25 cellular contexts compared by ENCODE assay signal in the genomic region with DNA sequence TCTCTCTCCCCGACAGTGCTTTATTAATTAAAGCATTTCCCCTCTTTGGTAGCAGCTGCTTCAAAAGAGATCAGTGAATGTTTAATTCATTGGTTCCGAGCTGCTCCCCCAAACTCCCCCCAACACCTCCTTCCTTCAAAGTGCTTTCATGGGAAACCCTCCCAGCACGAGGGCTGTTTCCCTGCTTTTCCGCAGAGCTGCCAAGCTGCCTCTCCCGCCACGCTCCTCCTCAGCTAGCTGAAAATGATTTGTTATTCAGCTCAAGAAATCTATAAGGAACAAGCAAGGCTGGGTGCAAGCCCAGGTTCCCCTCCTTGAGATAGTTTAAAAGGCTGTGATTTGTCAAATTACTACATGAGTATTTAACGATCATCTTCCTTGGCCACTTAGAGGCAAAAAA. TPM values are rescaled to one million over a fixed set of nuclear protein-coding genes. Genes with fewer than 3 reads are reported as not detected.
A peak's percentile ranks its signal among the peaks of the same experiment; 100 is the strongest.
DNase-seq lines count a peak whose midpoint lies in the region; ATAC-seq and TF ChIP-seq lines count a peak whose summit lies in the region.
"Had no signal": no experiment of that assay in that cellular context is flagged by ENCODE, and none has a peak within 500 bp of the region (broad histone marks: within the 10 kb centered on the region; RNA-seq: fewer than 3 reads in every experiment).

No MANE protein-coding gene starts in this region.

- no peak for ATAC-seq in SK-N-SH treated with all-trans-retinoic acid at 6 μM for 48 hours
- ATAC-seq: GM12878 had no signal

- H3K79me2 ChIP-seq in neural progenitor cell (ENCODE audit: low read depth), result no peaks in the 10 kb centered on the region

- H2AFZ ChIP-seq in neural progenitor cell (replicated peaks), result no peak overlapping the region

- no peak overlapping the region for H3K27ac ChIP-seq in neural progenitor cell
- H3K27ac ChIP-seq: BLaER1 had no signal

- no peak overlapping the region for H3K4me3 Mint-ChIP-seq in neural progenitor cell
- H3K4me3 Mint-ChIP-seq: CD14-positive monocyte; CD4-positive, alpha-beta memory T cell; CD4-positive, CD25-positive, alpha-beta regulatory T cell; CD8-positive, alpha-beta memory T cell had no signal

- no peak for TF ChIP-seq CTCF in neural progenitor cell (IDR thresholded peaks at IDR 0.05)

- DNase-seq in head of caudate nucleus, result peak in 25 of 42 donors; percentile 25 to 67 (median 46)
- DNase-seq in neural progenitor cell (ENCODE audit: low spot score), result no peak
- peak; percentile 50 for DNase-seq in retina
- no peak for DNase-seq in activated naive CD4-positive, alpha-beta T cell treated with Interleukin-2 at 50 U/mL for 16 hours
- no peak for DNase-seq in stimulated activated CD4-positive, alpha-beta T cell treated with anti-CD3 and anti-CD28 coated beads, Interleukin-2, amount 100 ng/mL, for 24 hours
- DNase-seq: 8988T; ACHN; BE2C; C1 segment of cervical spinal cord; CD4-positive, alpha-beta memory T cell; CD4-positive, CD25-positive, alpha-beta regulatory T cell; CD8-positive, alpha-beta memory T cell; COR-L47; DMS 273 treated with DMSO at 0.1 percent for 48 hours; DMS153; DMS53; DMS79; DND-41; EL; GDM1 had no signal

- H3K4me1 Mint-ChIP-seq in neural progenitor cell, result peaks cover 34% of the 10 kb centered on the region
- H3K4me1 Mint-ChIP-seq: CD14-positive monocyte had no signal

- peak overlapping the region; percentile 25 for H3K27ac Mint-ChIP-seq in neural progenitor cell
- H3K27ac Mint-ChIP-seq: CD14-positive monocyte; CD4-positive, alpha-beta memory T cell; CD8-positive, alpha-beta memory T cell had no signal

- no peaks in the 10 kb centered on the region for H3K36me3 Mint-ChIP-seq in neural progenitor cell
- H3K36me3 Mint-ChIP-seq: CD14-positive monocyte; CD4-positive, alpha-beta memory T cell; CD4-positive, CD25-positive, alpha-beta regulatory T cell; CD8-positive, alpha-beta memory T cell had no signal

- H3K27me3 ChIP-seq in neural progenitor cell, result no peaks in the 10 kb centered on the region
- H3K27me3 ChIP-seq: BE2C, BLaER1 had no signal

- peaks cover 3% of the 10 kb centered on the region for H3K27me3 Mint-ChIP-seq in neural progenitor cell (ENCODE audit: insufficient read depth, low read depth)

- H3K9ac ChIP-seq in neural progenitor cell, result no peak overlapping the region
- H3K9ac ChIP-seq: BLaER1 had no signal

- no peaks in the 10 kb centered on the region for H3K9me3 ChIP-seq in neural progenitor cell (ENCODE audit: low read depth)
- H3K9me3 ChIP-seq: BE2C, BLaER1 had no signal

- H3K9me3 Mint-ChIP-seq in neural progenitor cell, result no peaks in the 10 kb centered on the region
- H3K9me3 Mint-ChIP-seq: CD4-positive, alpha-beta memory T cell; CD8-positive, alpha-beta memory T cell had no signal

- no peaks in the 10 kb centered on the region for H3K36me3 ChIP-seq in neural progenitor cell
- H3K36me3 ChIP-seq: BE2C, BLaER1 had no signal

- H3K4me1 ChIP-seq in neural progenitor cell, result no peaks in the 10 kb centered on the region
- H3K4me1 ChIP-seq: BE2C had no signal

- no peaks in the 10 kb centered on the region for H4K20me1 ChIP-seq in neural progenitor cell (ENCODE audit: low read depth)
- H4K20me1 ChIP-seq: BLaER1 had no signal

- H3K4me3 ChIP-seq in neural progenitor cell, result no peak overlapping the region
- H3K4me3 ChIP-seq: BLaER1, GM12878 had no signal

- intact Hi-C loops in head of caudate nucleus (cut with DNase I), result no loop called here

- no peaks in the 10 kb centered on the region for H3F3A ChIP-seq in neural progenitor cell (ENCODE audit: low read depth)

- H3K4me2 ChIP-seq in neural progenitor cell, result no peak overlapping the region
- H3K4me2 ChIP-seq: BLaER1 had no signal

TF ChIP-seq in SK-N-SH treated with all-trans-retinoic acid at 6 μM for 48 hours, 23 proteins besides CTCF, POLR2A, EP300 and RAD21:
- TF ChIP-seq CSDC2 (CRISPR knock-in tag; IDR thresholded peaks at IDR 0.05) (no peak), ARNTL (CRISPR knock-in tag; IDR thresholded peaks at IDR 0.05; ENCODE audit: borderline replicate concordance, low read depth) (no peak), ZNF70 (CRISPR knock-in tag; IDR thresholded peaks at IDR 0.05) (no peak), RARB (CRISPR knock-in tag; IDR thresholded peaks at IDR 0.05) (no peak), ZFP30 (CRISPR knock-in tag; IDR thresholded peaks at IDR 0.05) (no peak), ISL1 (CRISPR knock-in tag; IDR thresholded peaks at IDR 0.05) (no peak), SNAI2 (CRISPR knock-in tag; IDR thresholded peaks at IDR 0.05) (no peak), TCF4 (CRISPR knock-in tag; IDR thresholded peaks at IDR 0.05; ENCODE audit: borderline replicate concordance) (no peak), ZC3H10 (CRISPR knock-in tag; IDR thresholded peaks at IDR 0.05) (no peak), GLIS3 (CRISPR knock-in tag; IDR thresholded peaks at IDR 0.05) (no peak), PPARA (CRISPR knock-in tag; IDR thresholded peaks at IDR 0.05; ENCODE audit: borderline replicate concordance) (no peak), ESRRG (CRISPR knock-in tag; IDR thresholded peaks at IDR 0.05) (no peak), ZNF565 (CRISPR knock-in tag; conservative IDR thresholded peaks at IDR 0.05; ENCODE audit: low read depth) (no peak)
- TF ChIP-seq, protein P1, sequence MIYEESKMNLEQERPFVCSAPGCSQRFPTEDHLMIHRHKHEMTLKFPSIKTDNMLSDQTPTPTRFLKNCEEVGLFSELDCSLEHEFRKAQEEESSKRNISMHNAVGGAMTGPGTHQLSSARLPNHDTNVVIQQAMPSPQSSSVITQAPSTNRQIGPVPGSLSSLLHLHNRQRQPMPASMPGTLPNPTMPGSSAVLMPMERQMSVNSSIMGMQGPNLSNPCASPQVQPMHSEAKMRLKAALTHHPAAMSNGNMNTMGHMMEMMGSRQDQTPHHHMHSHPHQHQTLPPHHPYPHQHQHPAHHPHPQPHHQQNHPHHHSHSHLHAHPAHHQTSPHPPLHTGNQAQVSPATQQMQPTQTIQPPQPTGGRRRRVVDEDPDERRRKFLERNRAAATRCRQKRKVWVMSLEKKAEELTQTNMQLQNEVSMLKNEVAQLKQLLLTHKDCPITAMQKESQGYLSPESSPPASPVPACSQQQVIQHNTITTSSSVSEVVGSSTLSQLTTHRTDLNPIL (CRISPR knock-in tag; IDR thresholded peaks at IDR 0.05; ENCODE audit: low read depth), result no peak
- TF ChIP-seq, protein P2, sequence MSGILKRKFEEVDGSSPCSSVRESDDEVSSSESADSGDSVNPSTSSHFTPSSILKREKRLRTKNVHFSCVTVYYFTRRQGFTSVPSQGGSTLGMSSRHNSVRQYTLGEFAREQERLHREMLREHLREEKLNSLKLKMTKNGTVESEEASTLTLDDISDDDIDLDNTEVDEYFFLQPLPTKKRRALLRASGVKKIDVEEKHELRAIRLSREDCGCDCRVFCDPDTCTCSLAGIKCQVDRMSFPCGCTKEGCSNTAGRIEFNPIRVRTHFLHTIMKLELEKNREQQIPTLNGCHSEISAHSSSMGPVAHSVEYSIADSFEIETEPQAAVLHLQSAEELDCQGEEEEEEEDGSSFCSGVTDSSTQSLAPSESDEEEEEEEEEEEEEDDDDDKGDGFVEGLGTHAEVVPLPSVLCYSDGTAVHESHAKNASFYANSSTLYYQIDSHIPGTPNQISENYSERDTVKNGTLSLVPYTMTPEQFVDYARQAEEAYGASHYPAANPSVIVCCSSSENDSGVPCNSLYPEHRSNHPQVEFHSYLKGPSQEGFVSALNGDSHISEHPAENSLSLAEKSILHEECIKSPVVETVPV (CRISPR knock-in tag; IDR thresholded peaks at IDR 0.05), result no peak
- TF ChIP-seq, protein P3, sequence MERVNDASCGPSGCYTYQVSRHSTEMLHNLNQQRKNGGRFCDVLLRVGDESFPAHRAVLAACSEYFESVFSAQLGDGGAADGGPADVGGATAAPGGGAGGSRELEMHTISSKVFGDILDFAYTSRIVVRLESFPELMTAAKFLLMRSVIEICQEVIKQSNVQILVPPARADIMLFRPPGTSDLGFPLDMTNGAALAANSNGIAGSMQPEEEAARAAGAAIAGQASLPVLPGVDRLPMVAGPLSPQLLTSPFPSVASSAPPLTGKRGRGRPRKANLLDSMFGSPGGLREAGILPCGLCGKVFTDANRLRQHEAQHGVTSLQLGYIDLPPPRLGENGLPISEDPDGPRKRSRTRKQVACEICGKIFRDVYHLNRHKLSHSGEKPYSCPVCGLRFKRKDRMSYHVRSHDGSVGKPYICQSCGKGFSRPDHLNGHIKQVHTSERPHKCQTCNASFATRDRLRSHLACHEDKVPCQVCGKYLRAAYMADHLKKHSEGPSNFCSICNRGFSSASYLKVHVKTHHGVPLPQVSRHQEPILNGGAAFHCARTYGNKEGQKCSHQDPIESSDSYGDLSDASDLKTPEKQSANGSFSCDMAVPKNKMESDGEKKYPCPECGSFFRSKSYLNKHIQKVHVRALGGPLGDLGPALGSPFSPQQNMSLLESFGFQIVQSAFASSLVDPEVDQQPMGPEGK (CRISPR knock-in tag; IDR thresholded peaks at IDR 0.05; ENCODE audit: borderline replicate concordance), result no peak

RNA-seq across cellular contexts. Expression of a gene that starts 39.9 kb away (rescaled TPM):
- 2.0 and 3.4 TPM in 2 replicates for total RNA-seq in neural progenitor cell (ENCODE audit: low replicate concordance)
- total RNA-seq: G401 had no signal

Comparison
In these comparisons a context has a peak if more than half of its experiments do, and no peak if none do; other contexts are left out.
1. DNase-seq: peak in head of caudate nucleus (25 of 42) and retina (single experiment); none in neural progenitor cell (single experiment), activated naive CD4-positive, alpha-beta T cell treated with Interleukin-2 at 50 U/mL for 16 hours (single experiment) and stimulated activated CD4-positive, alpha-beta T cell treated with anti-CD3 and anti-CD28 coated beads, Interleukin-2, amount 100 ng/mL, for 24 hours (0 of 2).